In genomic region chr1:185263292-185263691, GRCh38 we compare ENCODE assay signal across 31 cellular contexts. TPM values are rescaled to one million over a fixed set of nuclear protein-coding genes. Genes with fewer than 3 reads are reported as not detected.
DNase-seq lines count a peak whose midpoint lies in the region; ATAC-seq, FAIRE-seq and TF ChIP-seq lines count a peak whose summit lies in the region.
"Had no signal": no experiment of that assay in that cellular context is flagged by ENCODE, and none has a peak within 500 bp of the region (broad histone marks: within the 10 kb centered on the region; RNA-seq: fewer than 3 reads in every experiment).

No MANE protein-coding gene starts in this region.

- ATAC-seq in K562: peak; percentile 57
- no peak for ATAC-seq in left ventricle myocardium superior
- ATAC-seq: A549; CD8-positive, alpha-beta T cell had no signal

- H3K9ac ChIP-seq in K562 (ENCODE audit: insufficient read depth in 1 of 2, low read depth in 2 of 2, low read length in 2 of 2): no peak overlapping the region
- H3K9ac ChIP-seq: BLaER1; BLaER1 treated with 17β-estradiol and CSF1 and Interleukin-3, amounts not matched to agents 10 nM and 100 nM had no signal

- TF ChIP-seq EP300 in K562 (IDR thresholded peaks at IDR 0.05; ENCODE audit: low read length): no peak

- peaks cover 5% of the 10 kb centered on the region; the same call in 1 of the 2 replicates for H3K9me3 ChIP-seq in K562 (replicated peaks; ENCODE audit: control insufficient read depth, insufficient read depth, low read depth, low read length)
- H3K9me3 ChIP-seq: A549; BE2C; BLaER1; BLaER1 treated with 17β-estradiol and CSF1 and Interleukin-3, amounts not matched to agents 10 nM and 100 nM; Caco-2 had no signal

- no peaks in the 10 kb centered on the region for H3K79me2 ChIP-seq in K562 (ENCODE audit: control insufficient read depth, insufficient read depth, low read length)

- no peak for TF ChIP-seq RAD21 in K562 (CRISPR knock-in tag; conservative IDR thresholded peaks at IDR 0.05 in 1 of 2, IDR thresholded peaks at IDR 0.05 in 1 of 2)

- no peaks in the 10 kb centered on the region for H3K9me1 ChIP-seq in K562 (ENCODE audit: control insufficient read depth, insufficient read depth, low read length)

- no peak overlapping the region for H3K4me3 ChIP-seq in K562
- H3K4me3 ChIP-seq in coronary artery: no peak overlapping the region
- H3K4me3 ChIP-seq: A549; BLaER1; BLaER1 treated with 17β-estradiol and CSF1 and Interleukin-3, amounts not matched to agents 10 nM and 100 nM had no signal

- no TSS peak for BruUV-seq in K562 (replicated peaks; lab: Mats Ljungman, UMichigan)

- TF ChIP-seq CTCF in K562 (IDR thresholded peaks at IDR 0.05 in 2 of 3, conservative IDR thresholded peaks at IDR 0.05 in 1 of 3; ENCODE audit: insufficient read depth in 2 of 3, low read depth in 1 of 3, low read length in 3 of 3): no peak
- TF ChIP-seq CTCF in coronary artery (IDR thresholded peaks at IDR 0.05): no peak

- peak overlapping the region; percentile 10; the same call in 1 of the 2 replicates for H2AFZ ChIP-seq in K562 (ENCODE audit: low read depth, low read length)

- intact Hi-C loops in K562 (cut with micrococcal nuclease) (no loop called here), left ventricle myocardium superior (cut with micrococcal nuclease) (no loop called here)

- no peak for DNase-seq in K562 (ENCODE audit: extremely low read depth in 1 of 4, low spot score in 3 of 4)
- DNase-seq in erythroblast (lab: John Stamatoyannopoulos, UW): peak; percentile 22 to 51
- DNase-seq in left ventricle myocardium superior: no peak
- no peak for DNase-seq in coronary artery (ENCODE audit: low spot score)
- DNase-seq: 8988T; ACHN; AML-193; BE2C; C1 segment of cervical spinal cord; Caco-2; Calu3; CD4-positive, alpha-beta memory T cell; CD4-positive, alpha-beta T cell; CD4-positive, CD25-positive, alpha-beta regulatory T cell; CD8-positive, alpha-beta memory T cell; CD8-positive, alpha-beta T cell; COR-L47; DMS 273 treated with DMSO at 0.1 percent for 48 hours; DMS153; DMS53; DMS79; DMS79 treated with DMSO at 0.1 percent for 48 hours; DND-41; EL had no signal

- WGBS in K562 (ENCODE audit: insufficient coverage, low coverage, missing lambda C conversion rate): 4% methylated on average over 3 of the region's 3 CpGs

- no peaks in the 10 kb centered on the region for H4K20me1 ChIP-seq in K562 (replicated peaks; ENCODE audit: control insufficient read depth, insufficient read depth, low read length)
- H4K20me1 ChIP-seq: BLaER1; BLaER1 treated with 17β-estradiol and CSF1 and Interleukin-3, amounts not matched to agents 10 nM and 100 nM had no signal

- POLR2A ChIA-PET in K562 (lab: Yijun Ruan, JAX): interaction anchor here (0.9 to 1.6 kb wide), 4 partner anchors 8 to 24 kb away, joined by 3 to 6 read pairs (median 4); no protein-coding TSS in a partner anchor

- FAIRE-seq in K562 (lab: Jason Lieb, UNC): no peak
- FAIRE-seq: A204.1, A549, D721Med had no signal

- CTCF ChIA-PET in K562 (lab: Yijun Ruan, JAX; ENCODE audit: low intra/inter-chr PET ratio): no interaction called here

- in situ Hi-C loops in K562 (cut with MboI): no loop called here

- H3K4me2 ChIP-seq in K562 (ENCODE audit: insufficient read depth, low read length): no peak overlapping the region
- H3K4me2 ChIP-seq: A549; BLaER1; BLaER1 treated with 17β-estradiol and CSF1 and Interleukin-3, amounts not matched to agents 10 nM and 100 nM had no signal

- H3K27ac ChIP-seq in K562 (ENCODE audit: extremely low read depth, low read depth, low read length): peak overlapping the region; percentile 9; the same call in 1 of the 3 replicates
- no peak overlapping the region for H3K27ac ChIP-seq in coronary artery
- H3K27ac ChIP-seq: 22Rv1; A549; BLaER1; BLaER1 treated with 17β-estradiol and CSF1 and Interleukin-3, amounts not matched to agents 10 nM and 100 nM; C4-2B had no signal

- no peaks in the 10 kb centered on the region for H3K27me3 ChIP-seq in K562 (ENCODE audit: control insufficient read depth in 2 of 2, insufficient read depth in 2 of 2, low read length in 2 of 2)
- H3K27me3 ChIP-seq: BE2C; BLaER1; BLaER1 treated with 17β-estradiol and CSF1 and Interleukin-3, amounts not matched to agents 10 nM and 100 nM had no signal

- H3K4me1 ChIP-seq in K562 (replicated peaks in 1 of 2; ENCODE audit: control insufficient read depth in 2 of 2, insufficient read depth in 2 of 2, low read length in 2 of 2): peaks cover 2 to 32% of the 10 kb centered on the region in 2 experiments; a peak in 4 of 5 replicates
- H3K4me1 ChIP-seq: BE2C, BLaER1 had no signal

- TF ChIP-seq POLR2A in K562 (conservative IDR thresholded peaks at IDR 0.05) (no peak), erythroblast (IDR thresholded peaks at IDR 0.05; ENCODE audit: low read length) (no peak)

- no peaks in the 10 kb centered on the region for H3K36me3 ChIP-seq in K562 (ENCODE audit: control insufficient read depth, insufficient read depth, low read length)
- H3K36me3 ChIP-seq: BE2C; BLaER1; BLaER1 treated with 17β-estradiol and CSF1 and Interleukin-3, amounts not matched to agents 10 nM and 100 nM had no signal

TF ChIP-seq in K562, 482 proteins besides CTCF, POLR2A, EP300 and RAD21 (continues in another document):
- TF ChIP-seq NCOA4 (IDR thresholded peaks at IDR 0.05; ENCODE audit: partially characterized antibody): no peak
- no peak for TF ChIP-seq XRCC3 (IDR thresholded peaks at IDR 0.05)
- TF ChIP-seq PCBP1 (IDR thresholded peaks at IDR 0.05; ENCODE audit: low read depth, low read length, poor library complexity, severe bottlenecking): no peak
- TF ChIP-seq ZNF431 (CRISPR knock-in tag; IDR thresholded peaks at IDR 0.05): no peak
- no peak for TF ChIP-seq HMG20A (CRISPR knock-in tag; conservative IDR thresholded peaks at IDR 0.05)
- TF ChIP-seq NR1H2 (CRISPR knock-in tag; IDR thresholded peaks at IDR 0.05): no peak
- TF ChIP-seq E2F6 (IDR thresholded peaks at IDR 0.05; ENCODE audit: borderline replicate concordance in 1 of 2, extremely low read depth in 1 of 2, insufficient read depth in 1 of 2, insufficient read length in 1 of 2, low read depth in 1 of 2, low read length in 1 of 2, poor library complexity in 1 of 2, severe bottlenecking in 1 of 2): no peak
- TF ChIP-seq, protein P1, sequence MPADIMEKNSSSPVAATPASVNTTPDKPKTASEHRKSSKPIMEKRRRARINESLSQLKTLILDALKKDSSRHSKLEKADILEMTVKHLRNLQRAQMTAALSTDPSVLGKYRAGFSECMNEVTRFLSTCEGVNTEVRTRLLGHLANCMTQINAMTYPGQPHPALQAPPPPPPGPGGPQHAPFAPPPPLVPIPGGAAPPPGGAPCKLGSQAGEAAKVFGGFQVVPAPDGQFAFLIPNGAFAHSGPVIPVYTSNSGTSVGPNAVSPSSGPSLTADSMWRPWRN (IDR thresholded peaks at IDR 0.05; ENCODE audit: low read depth): no peak
- no peak for TF ChIP-seq MAFK (IDR thresholded peaks at IDR 0.05; ENCODE audit: low read length)
- peak in 1 of 2 experiments; percentile 13; a peak in 1 of 4 replicates for TF ChIP-seq RCOR1 (IDR thresholded peaks at IDR 0.05; ENCODE audit: borderline replicate concordance in 1 of 2, low read depth in 2 of 2, low read length in 2 of 2)
- TF ChIP-seq ZKSCAN1 (IDR thresholded peaks at IDR 0.05; ENCODE audit: low read depth, low read length): no peak
- no peak for TF ChIP-seq ZNF785 (CRISPR knock-in tag; IDR thresholded peaks at IDR 0.05)
- TF ChIP-seq SIRT6 (IDR thresholded peaks at IDR 0.05; ENCODE audit: low read depth, low read length): no peak
- TF ChIP-seq BCL6 (CRISPR knock-in tag; IDR thresholded peaks at IDR 0.05): no peak
- TF ChIP-seq DMBX1 (CRISPR knock-in tag; IDR thresholded peaks at IDR 0.05; ENCODE audit: borderline replicate concordance): no peak
- TF ChIP-seq SP1 (CRISPR knock-in tag; IDR thresholded peaks at IDR 0.05): no peak
- TF ChIP-seq, protein P2, sequence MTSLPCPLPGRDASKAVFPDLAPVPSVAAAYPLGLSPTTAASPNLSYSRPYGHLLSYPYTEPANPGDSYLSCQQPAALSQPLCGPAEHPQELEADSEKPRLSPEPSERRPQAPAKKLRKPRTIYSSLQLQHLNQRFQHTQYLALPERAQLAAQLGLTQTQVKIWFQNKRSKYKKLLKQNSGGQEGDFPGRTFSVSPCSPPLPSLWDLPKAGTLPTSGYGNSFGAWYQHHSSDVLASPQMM (CRISPR knock-in tag; IDR thresholded peaks at IDR 0.05): no peak
- no peak for TF ChIP-seq SRSF7 (optimal IDR thresholded peaks at IDR 0.05; ENCODE audit: low read depth, low read length)
- no peak for TF ChIP-seq TAF9B (IDR thresholded peaks at IDR 0.05; ENCODE audit: partially characterized antibody)

RNA-seq across cellular contexts. Expression of gene IVNS1ABP, which starts 53.8 kb away (rescaled TPM):
- 173 and 433 TPM in 2 replicates for total RNA-seq in K562 (2011; cell fraction: chromatin; rRNA removed; ENCODE audit: low replicate concordance)
- 69.9 and 88.0 TPM in 2 replicates for total RNA-seq in K562 (2011; cell fraction: nucleolus; rRNA removed)
- total RNA-seq in K562 (2011; cell fraction: nucleoplasm; rRNA removed): 156 and 175 TPM in 2 replicates
- total RNA-seq in K562 (2014; rRNA removed) (50.1 and 55.0 TPM in 2 replicates), K562 (2014; rRNA removed; fragmentation: Illumina TruSeq; extraction: Trizol) (98.4 and 106 TPM in 2 replicates), K562 (2015; rRNA removed; fragmentation: Illumina TruSeq; extraction: Trizol) (77.7 and 79.5 TPM in 2 replicates), K562 (2021) (83.1 and 83.2 TPM in 2 replicates), left ventricle myocardium superior (80.3 TPM)
- polyA plus RNA-seq in K562 (2011; rRNA removed) (126 and 128 TPM in 2 replicates), K562 (2014; fragmentation: Illumina TruSeq; extraction: Trizol) (62.7 and 68.0 TPM in 2 replicates), K562 (2014; fragmentation: Nextera tagmentation; extraction: Ambion mirVana) (10 to 100 TPM; 30.6 to 77.7 TPM), K562 (2014; rRNA removed) (57.4 and 61.2 TPM in 2 replicates)
- 19.6 and 49.4 TPM in 2 replicates for polyA plus RNA-seq in K562 (2011; cell fraction: cytosol; rRNA removed)
- 310 and 362 TPM in 2 replicates for polyA plus RNA-seq in K562 (2011; cell fraction: nucleus; rRNA removed)
- polyA plus RNA-seq in K562 (2012): 30.0 and 50.2 TPM in 2 replicates
- polyA minus RNA-seq in K562 (2011; rRNA and poly(A)+ RNA removed): 163 and 190 TPM in 2 replicates
- polyA minus RNA-seq in K562 (2011; cell fraction: cytosol; rRNA and poly(A)+ RNA removed): 32.6 and 42.3 TPM in 2 replicates
- 289 and 483 TPM in 2 replicates for polyA minus RNA-seq in K562 (2011; cell fraction: nucleus; rRNA and poly(A)+ RNA removed)

Comparison
In these comparisons a context has a peak if more than half of its experiments do, and no peak if none do; other contexts are left out.
1. DNase-seq: peak in erythroblast (2 of 2); none in K562 (0 of 4), left ventricle myocardium superior (single experiment) and coronary artery (single experiment).